Comparison of ENCODE assay signal across 8 cellular contexts in genomic region chr17:49739662-49740271, GRCh38. TPM values are rescaled to one million over a fixed set of nuclear protein-coding genes. Genes with fewer than 3 reads are reported as not detected.
DNase-seq lines count a peak whose midpoint lies in the region; ATAC-seq and TF ChIP-seq lines count a peak whose summit lies in the region.

No MANE protein-coding gene starts in this region.

- peaks cover 80 to 95% (median 91%) of the 10 kb centered on the region in 10 experiments for H3K4me1 ChIP-seq in BLaER1 treated with 17β-estradiol and CSF1 and Interleukin-3, amounts not matched to agents 10 nM and 100 nM
- H3K4me1 ChIP-seq in duodenal mucosa (ENCODE audit: control insufficient read depth in 1 of 2, insufficient read depth in 2 of 2, low read length in 2 of 2) (peaks cover 33 to 45% of the 10 kb centered on the region in 2 donors), parathyroid adenoma (peaks cover 24% of the 10 kb centered on the region)

- H3K9ac ChIP-seq in BLaER1 treated with 17β-estradiol and CSF1 and Interleukin-3, amounts not matched to agents 10 nM and 100 nM, result peak overlapping the region; percentile 63 to 94 (median 88); a peak in 21 of 22 replicates
- H3K9ac ChIP-seq in duodenal mucosa (ENCODE audit: low read depth in 1 of 2, low read length in 2 of 2), result peak overlapping the region in 1 of 2 donors; percentile 18
- no peak overlapping the region for H3K9ac ChIP-seq in parathyroid adenoma

- H3K4me2 ChIP-seq in BLaER1 treated with 17β-estradiol and CSF1 and Interleukin-3, amounts not matched to agents 10 nM and 100 nM, result peak overlapping the region; percentile 85 to 97 (median 94)
- peak overlapping the region; percentile 51 for H3K4me2 ChIP-seq in parathyroid adenoma (ENCODE audit: low read length)

- peaks cover 0 to 4% (median 0%) of the 10 kb centered on the region in 11 experiments; a peak in 1 of 22 replicates for H3K9me3 ChIP-seq in BLaER1 treated with 17β-estradiol and CSF1 and Interleukin-3, amounts not matched to agents 10 nM and 100 nM (replicated peaks in 1 of 11)
- no peaks in the 10 kb centered on the region for H3K9me3 ChIP-seq in duodenal mucosa (ENCODE audit: control insufficient read depth in 1 of 2, low read length in 2 of 2)
- H3K9me3 ChIP-seq in parathyroid adenoma (ENCODE audit: control insufficient read depth, low read length), result no peaks in the 10 kb centered on the region

- H3K27me3 ChIP-seq in BLaER1 treated with 17β-estradiol and CSF1 and Interleukin-3, amounts not matched to agents 10 nM and 100 nM, result no peaks in the 10 kb centered on the region
- H3K27me3 ChIP-seq in duodenal mucosa (ENCODE audit: control insufficient read depth in 1 of 2, insufficient read depth in 2 of 2, low read length in 2 of 2), result no peaks in the 10 kb centered on the region
- no peaks in the 10 kb centered on the region for H3K27me3 ChIP-seq in parathyroid adenoma (ENCODE audit: control insufficient read depth, insufficient read depth, low read length)

- H3K36me3 ChIP-seq in BLaER1 treated with 17β-estradiol and CSF1 and Interleukin-3, amounts not matched to agents 10 nM and 100 nM, result peaks cover 0 to 56% (median 32%) of the 10 kb centered on the region in 11 experiments; a peak in 16 of 22 replicates
- H3K36me3 ChIP-seq in duodenal mucosa (ENCODE audit: control insufficient read depth in 1 of 2, insufficient read depth in 2 of 2, low read length in 2 of 2) (no peaks in the 10 kb centered on the region), parathyroid adenoma (ENCODE audit: control insufficient read depth, insufficient read depth, low read length) (no peaks in the 10 kb centered on the region)

- peak overlapping the region; percentile 66 to 100 (median 96); a peak in 21 of 22 replicates for H3K27ac ChIP-seq in BLaER1 treated with 17β-estradiol and CSF1 and Interleukin-3, amounts not matched to agents 10 nM and 100 nM
- H3K27ac ChIP-seq in duodenal mucosa (ENCODE audit: low read depth, low read length) (peak overlapping the region; percentile 58), parathyroid adenoma (peak overlapping the region; percentile 76)

- H2AFZ ChIP-seq in parathyroid adenoma, result peak overlapping the region; percentile 51

- no peaks in the 10 kb centered on the region for H4K20me1 ChIP-seq in BLaER1 treated with 17β-estradiol and CSF1 and Interleukin-3, amounts not matched to agents 10 nM and 100 nM

- DNase-seq in NCI-H2196 (lab: John Stamatoyannopoulos, UW; ENCODE audit: unreplicated experiment), result peak; percentile 83
- peak; percentile 95 for DNase-seq in activated CD4-positive, alpha-beta T cell treated with anti-CD3 and anti-CD28 coated beads, Interleukin-2, amount 50 U/mL, for 1 hour
- peak; percentile 84 for DNase-seq in ureter (ENCODE audit: low spot score)
- DNase-seq in foreskin melanocyte, result no peak

- TF ChIP-seq CTCF in parathyroid adenoma (IDR thresholded peaks at IDR 0.05), result no peak

- ATAC-seq in GM21825 (IDR thresholded peaks at IDR 0.05; ENCODE audit: unreplicated experiment), result peak; percentile 50

- peak overlapping the region; percentile 38 to 71 (median 58) for H3K4me3 ChIP-seq in BLaER1 treated with 17β-estradiol and CSF1 and Interleukin-3, amounts not matched to agents 10 nM and 100 nM
- H3K4me3 ChIP-seq in duodenal mucosa (ENCODE audit: low read depth in 1 of 2, low read length in 2 of 2) (peak overlapping the region; percentile 2 to 53), parathyroid adenoma (ENCODE audit: low read depth, low read length) (peak overlapping the region; percentile 26)

- H3K79me2 ChIP-seq in parathyroid adenoma, result peaks cover 16% of the 10 kb centered on the region

RNA-seq across cellular contexts. Expression of gene FAM117A, which starts 24.2 kb away (rescaled TPM):
- 12.4 TPM for total RNA-seq in ureter

RNA-seq across cellular contexts. Expression of gene SLC35B1, which starts 32.0 kb away (rescaled TPM):
- 55.5 TPM for total RNA-seq in ureter

RNA-seq across cellular contexts. Expression of gene KAT7, which starts 48.7 kb away (rescaled TPM):
- total RNA-seq in ureter, result 98.2 TPM
